ENCODE assay signal across 1 cellular context in the genomic region with DNA sequence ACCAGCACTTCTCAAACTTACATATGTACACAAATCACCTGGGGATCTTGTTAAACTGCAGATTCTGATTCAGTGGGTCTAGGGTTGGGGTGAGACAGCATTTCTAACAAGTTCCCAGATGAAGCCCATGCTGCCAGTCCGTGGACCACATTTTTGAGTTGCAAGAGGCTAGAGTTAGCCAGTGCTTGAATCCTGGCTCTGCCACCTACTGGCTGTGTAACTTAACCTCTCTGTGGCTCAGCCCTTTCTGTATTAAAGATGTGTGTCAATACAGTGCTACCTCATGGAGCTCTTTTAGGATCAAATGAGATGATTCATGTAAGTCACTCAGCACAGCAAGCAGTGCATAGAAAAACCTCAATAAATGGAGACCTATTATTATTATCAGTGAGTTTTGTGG.
TF ChIP-seq lines count a peak whose summit lies in the region.

No MANE protein-coding gene starts in this region.

TF ChIP-seq in H1, 55 proteins besides CTCF, POLR2A, EP300 and RAD21 (continued from another document):
- no peak for TF ChIP-seq RXRA (IDR thresholded peaks at IDR 0.05; ENCODE audit: insufficient read depth, low read depth, low read length)
- TF ChIP-seq, protein P1, sequence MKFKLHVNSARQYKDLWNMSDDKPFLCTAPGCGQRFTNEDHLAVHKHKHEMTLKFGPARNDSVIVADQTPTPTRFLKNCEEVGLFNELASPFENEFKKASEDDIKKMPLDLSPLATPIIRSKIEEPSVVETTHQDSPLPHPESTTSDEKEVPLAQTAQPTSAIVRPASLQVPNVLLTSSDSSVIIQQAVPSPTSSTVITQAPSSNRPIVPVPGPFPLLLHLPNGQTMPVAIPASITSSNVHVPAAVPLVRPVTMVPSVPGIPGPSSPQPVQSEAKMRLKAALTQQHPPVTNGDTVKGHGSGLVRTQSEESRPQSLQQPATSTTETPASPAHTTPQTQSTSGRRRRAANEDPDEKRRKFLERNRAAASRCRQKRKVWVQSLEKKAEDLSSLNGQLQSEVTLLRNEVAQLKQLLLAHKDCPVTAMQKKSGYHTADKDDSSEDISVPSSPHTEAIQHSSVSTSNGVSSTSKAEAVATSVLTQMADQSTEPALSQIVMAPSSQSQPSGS (IDR thresholded peaks at IDR 0.05; ENCODE audit: low read length) = no peak
